8 cellular contexts compared by ENCODE assay signal in the genomic region with DNA sequence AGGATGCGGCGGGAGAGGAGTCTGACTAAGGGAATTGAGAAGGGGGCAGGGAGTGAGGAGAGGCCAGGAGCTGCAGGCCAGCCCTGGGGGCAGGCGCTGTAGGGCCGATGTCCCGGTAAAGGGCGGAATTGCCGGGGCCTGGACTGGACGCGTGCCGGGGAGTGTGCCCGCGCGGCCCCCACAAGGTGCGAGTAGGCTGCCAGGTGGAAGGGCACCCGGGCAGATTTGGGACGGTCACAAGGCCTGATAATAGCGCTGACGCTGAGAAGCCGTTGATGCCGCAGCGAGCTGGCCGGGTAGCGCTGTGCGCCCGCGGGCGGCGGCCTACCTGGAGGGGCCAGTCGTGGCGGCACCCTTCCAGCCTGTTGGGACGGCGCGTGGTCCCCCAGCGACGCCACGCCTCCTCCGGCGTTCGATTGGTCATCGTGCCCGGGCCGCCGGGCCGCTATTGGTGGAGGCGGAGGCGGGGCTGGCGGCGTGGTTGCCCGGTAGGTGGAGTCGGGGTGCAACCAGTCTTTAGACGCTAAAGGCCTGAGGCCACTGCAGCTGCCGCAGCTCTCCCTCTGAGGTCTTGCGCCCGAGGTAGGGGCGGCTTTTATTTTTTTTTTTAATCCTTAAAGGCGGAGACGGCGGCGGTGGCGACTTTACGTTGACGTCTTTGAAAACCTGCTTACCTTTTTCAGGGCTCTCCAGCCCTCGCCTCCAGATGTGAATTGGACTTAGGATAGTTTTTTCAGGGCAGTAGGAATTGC. TPM values are rescaled to one million over a fixed set of nuclear protein-coding genes. Genes with fewer than 3 reads are reported as not detected.
A peak's percentile ranks its signal among the peaks of the same experiment; 100 is the strongest.
DNase-seq lines count a peak whose midpoint lies in the region; ATAC-seq and TF ChIP-seq lines count a peak whose summit lies in the region.

No MANE protein-coding gene starts in this region.

- H3K36me3 ChIP-seq in PC-9 (ENCODE audit: low read depth) (no peaks in the 10 kb centered on the region), left ventricle myocardium inferior (no peaks in the 10 kb centered on the region)

- CTCF ChIA-PET in PC-9 (lab: Charles Lee) = no interaction called here

- H2AFZ ChIP-seq in PC-9 = peak overlapping the region; percentile 89

- H3K4me3 ChIP-seq in PC-9 (peak overlapping the region; percentile 78), left ventricle myocardium inferior (peak overlapping the region; percentile 98)

- no peaks in the 10 kb centered on the region; the same call in 1 of the 2 replicates for H3F3A ChIP-seq in PC-9 (ENCODE audit: insufficient read depth, low read depth)

- POLR2A ChIA-PET in PC-9 (lab: Charles Lee; ENCODE audit: unreplicated experiment) = interaction anchor here (0.5 kb wide), 1 partner anchor 258 kb away, joined by 6 read pairs; no protein-coding TSS in a partner anchor

- H3K27me3 ChIP-seq in PC-9 (ENCODE audit: insufficient read depth, low read depth) (no peaks in the 10 kb centered on the region), left ventricle myocardium inferior (ENCODE audit: low read depth) (no peaks in the 10 kb centered on the region)

- H3K27ac ChIP-seq in PC-9 (peak overlapping the region; percentile 76), left ventricle myocardium inferior (replicated peaks) (peak overlapping the region; percentile 96)

- peaks cover 29% of the 10 kb centered on the region for H4K20me1 ChIP-seq in PC-9 (ENCODE audit: insufficient read depth)

- intact Hi-C loops in PC-9 (cut with micrococcal nuclease; ENCODE audit: unreplicated experiment) (loop anchor here (1.0 kb wide), 1 partner anchor 22 kb away; a partner anchor contains a TSS), left ventricle myocardium inferior (cut with micrococcal nuclease) (no loop called here)

- no TSS peak for BruUV-seq in PC-9 (replicated peaks; lab: Mats Ljungman, UMichigan)

- peak; percentile 95 for DNase-seq in GM10266 (ENCODE audit: extremely low spot score)
- peak; percentile 81 to 96 for DNase-seq in PC-9
- peak; percentile 96 for DNase-seq in activated naive CD8-positive, alpha-beta T cell treated with anti-CD3 and anti-CD28 coated beads, Interleukin-2, amount 50 U/mL, for 16 hours (ENCODE audit: low read depth, low spot score)
- peak; percentile 97 for DNase-seq in left ventricle myocardium inferior
- peak; percentile 77 for DNase-seq in renal cortical epithelial cell (ENCODE audit: low read depth)
- no peak for DNase-seq in NCI-H2029 treated with DMSO at 0.1 percent for 48 hours (lab: John Stamatoyannopoulos, UW)
- DNase-seq in KG1 (lab: John Stamatoyannopoulos, UW) = no peak

- TF ChIP-seq CTCF in GM10266 (IDR thresholded peaks at IDR 0.05; ENCODE audit: control insufficient read depth, insufficient read depth, low read depth, missing control alignments) = no peak
- TF ChIP-seq CTCF in PC-9 (conservative IDR thresholded peaks at IDR 0.05) = no peak
- peak; percentile 46 for TF ChIP-seq CTCF in left ventricle myocardium inferior (IDR thresholded peaks at IDR 0.05; ENCODE audit: borderline replicate concordance)

- peak overlapping the region; percentile 87 for H3K4me2 ChIP-seq in PC-9

- ATAC-seq in HG02588 (IDR thresholded peaks at IDR 0.05; ENCODE audit: unreplicated experiment) = peak; percentile 77

- H3K9me2 ChIP-seq in PC-9 (ENCODE audit: insufficient read depth) = no peaks in the 10 kb centered on the region

- H3K4me1 ChIP-seq in PC-9 (replicated peaks; ENCODE audit: insufficient read depth) (peaks cover 18% of the 10 kb centered on the region), left ventricle myocardium inferior (peaks cover 54% of the 10 kb centered on the region)

- H3K9me3 ChIP-seq in PC-9 (ENCODE audit: insufficient read depth, low read depth) (no peaks in the 10 kb centered on the region), left ventricle myocardium inferior (replicated peaks) (no peaks in the 10 kb centered on the region)

- H3K79me2 ChIP-seq in PC-9 (ENCODE audit: low read depth) = peaks cover 50% of the 10 kb centered on the region

RNA-seq across cellular contexts. Expression of a gene that starts 0.9 kb away (rescaled TPM):
- total RNA-seq in PC-9 (2021) = 22.0 and 25.6 TPM in 2 replicates
- total RNA-seq in left ventricle myocardium inferior = 21.0 TPM
- total RNA-seq in renal cortical epithelial cell = 19.7 and 20.1 TPM in 2 replicates

RNA-seq across cellular contexts. Expression of a gene that starts 22.4 kb away (rescaled TPM):
- 1,544 and 1,775 TPM in 2 replicates for total RNA-seq in PC-9 (2021)
- total RNA-seq in left ventricle myocardium inferior = 404 TPM
- 539 and 1,854 TPM in 2 replicates for total RNA-seq in renal cortical epithelial cell

RNA-seq across cellular contexts. Expression of a gene that starts 54.6 kb away (rescaled TPM):
- not detected in 2 replicates for total RNA-seq in PC-9 (2021)
- total RNA-seq in left ventricle myocardium inferior = not detected
- 1.0 TPM in 1 of 2 replicates, not detected in the other for total RNA-seq in renal cortical epithelial cell

Comparison
In these comparisons a context has a peak if more than half of its experiments do, and no peak if none do; other contexts are left out.
1. DNase-seq: peak in GM10266 (single experiment), PC-9 (2 of 2), activated naive CD8-positive, alpha-beta T cell treated with anti-CD3 and anti-CD28 coated beads, Interleukin-2, amount 50 U/mL, for 16 hours (single experiment), left ventricle myocardium inferior (single experiment) and renal cortical epithelial cell (single experiment); none in NCI-H2029 treated with DMSO at 0.1 percent for 48 hours (single experiment) and KG1 (single experiment).